In genomic region chr17:8120520-8121443, GRCh38 we compare ENCODE assay signal across 1 cellular context.
A peak's percentile ranks its signal among the peaks of the same experiment; 100 is the strongest.
TF ChIP-seq lines count a peak whose summit lies in the region.

No MANE protein-coding gene starts in this region.

TF ChIP-seq in HCT116, 20 proteins besides CTCF, POLR2A, EP300 and RAD21 (continued from another document):
- TF ChIP-seq REST (IDR thresholded peaks at IDR 0.05; ENCODE audit: low read depth) (no peak), FOSL1 (IDR thresholded peaks at IDR 0.05; ENCODE audit: low read depth) (no peak), CEBPB (IDR thresholded peaks at IDR 0.05; ENCODE audit: low read depth) (no peak), ATF3 (IDR thresholded peaks at IDR 0.05) (peak; percentile 94), ZNF274 (IDR thresholded peaks at IDR 0.05; ENCODE audit: low read depth, low read length) (no peak)
